ENCODE assay signal across 1 cellular context in genomic region chr2:42810971-42811865, GRCh38.
A peak's percentile ranks its signal among the peaks of the same experiment; 100 is the strongest.
TF ChIP-seq lines count a peak whose summit lies in the region.

No MANE protein-coding gene starts in this region.

TF ChIP-seq in HepG2, 621 proteins besides CTCF, POLR2A, EP300 and RAD21 (continued from another document and continues in another):
- TF ChIP-seq CSRNP1 (CRISPR knock-in tag; IDR thresholded peaks at IDR 0.05) (no peak), HBP1 (CRISPR knock-in tag; IDR thresholded peaks at IDR 0.05; ENCODE audit: low read depth) (0 out of 2 replicates have a peak, but pooled peaks have one; percentile 3), ZSCAN12 (CRISPR knock-in tag; IDR thresholded peaks at IDR 0.05) (no peak), NFYB (CRISPR knock-in tag; IDR thresholded peaks at IDR 0.05) (no peak), ZSCAN25 (CRISPR knock-in tag; IDR thresholded peaks at IDR 0.05) (no peak), ZNF235 (CRISPR knock-in tag; IDR thresholded peaks at IDR 0.05; ENCODE audit: borderline replicate concordance) (0 out of 2 replicates have a peak, but pooled peaks have one; percentile 3), ZNF441 (CRISPR knock-in tag; IDR thresholded peaks at IDR 0.05; ENCODE audit: borderline replicate concordance) (peak; percentile 98), ZNF281 (CRISPR knock-in tag; IDR thresholded peaks at IDR 0.05; ENCODE audit: borderline replicate concordance) (no peak), ZNF614 (CRISPR knock-in tag; IDR thresholded peaks at IDR 0.05; ENCODE audit: borderline replicate concordance) (peak; percentile 68; the same call in 1 of the 2 replicates), ZNF564 (CRISPR knock-in tag; IDR thresholded peaks at IDR 0.05) (0 out of 2 replicates have a peak, but pooled peaks have one; percentile 79), RFX3 (CRISPR knock-in tag; IDR thresholded peaks at IDR 0.05) (no peak), ZNF468 (CRISPR knock-in tag; IDR thresholded peaks at IDR 0.05) (no peak), RAD51 (IDR thresholded peaks at IDR 0.05; ENCODE audit: borderline replicate concordance) (no peak), ZNF180 (CRISPR knock-in tag; IDR thresholded peaks at IDR 0.05; ENCODE audit: borderline replicate concordance, low read depth) (no peak), JDP2 (CRISPR knock-in tag; IDR thresholded peaks at IDR 0.05; ENCODE audit: borderline replicate concordance) (no peak), ZBTB7B (CRISPR knock-in tag; IDR thresholded peaks at IDR 0.05) (no peak; the same call in 1 of the 2 replicates), MIXL1 (CRISPR knock-in tag; IDR thresholded peaks at IDR 0.05) (no peak), ZNF660 (CRISPR knock-in tag; IDR thresholded peaks at IDR 0.05; ENCODE audit: borderline replicate concordance, low read depth) (no peak), MYC (CRISPR knock-in tag; IDR thresholded peaks at IDR 0.05; ENCODE audit: borderline replicate concordance) (0 out of 2 replicates have a peak, but pooled peaks have one; percentile 34), GFI1 (CRISPR knock-in tag; IDR thresholded peaks at IDR 0.05; ENCODE audit: borderline replicate concordance) (0 out of 2 replicates have a peak, but pooled peaks have one; percentile 47), ARHGAP35 (CRISPR knock-in tag; IDR thresholded peaks at IDR 0.05; ENCODE audit: borderline replicate concordance) (no peak; the same call in 1 of the 2 replicates), ZGPAT (CRISPR knock-in tag; IDR thresholded peaks at IDR 0.05) (no peak), ZNF260 (CRISPR knock-in tag; IDR thresholded peaks at IDR 0.05; ENCODE audit: borderline replicate concordance, low read depth) (0 out of 2 replicates have a peak, but pooled peaks have one; percentile 24), KLF9 (CRISPR knock-in tag; IDR thresholded peaks at IDR 0.05; ENCODE audit: low read depth) (0 out of 2 replicates have a peak, but pooled peaks have one; percentile 34), MEF2D (CRISPR knock-in tag; IDR thresholded peaks at IDR 0.05) (no peak), KDM3A (CRISPR knock-in tag; IDR thresholded peaks at IDR 0.05; ENCODE audit: low read depth) (no peak), JUN (CRISPR knock-in tag; IDR thresholded peaks at IDR 0.05) (peak; percentile 56; the same call in 1 of the 2 replicates), RNF2 (conservative IDR thresholded peaks at IDR 0.05; ENCODE audit: low read depth) (no peak), THAP11 (CRISPR knock-in tag; IDR thresholded peaks at IDR 0.05) (no peak; the same call in 1 of the 2 replicates), GATAD2A (CRISPR knock-in tag; IDR thresholded peaks at IDR 0.05) (peak; percentile 56), KDM4B (CRISPR knock-in tag; IDR thresholded peaks at IDR 0.05) (no peak)
- TF ChIP-seq, protein P1, sequence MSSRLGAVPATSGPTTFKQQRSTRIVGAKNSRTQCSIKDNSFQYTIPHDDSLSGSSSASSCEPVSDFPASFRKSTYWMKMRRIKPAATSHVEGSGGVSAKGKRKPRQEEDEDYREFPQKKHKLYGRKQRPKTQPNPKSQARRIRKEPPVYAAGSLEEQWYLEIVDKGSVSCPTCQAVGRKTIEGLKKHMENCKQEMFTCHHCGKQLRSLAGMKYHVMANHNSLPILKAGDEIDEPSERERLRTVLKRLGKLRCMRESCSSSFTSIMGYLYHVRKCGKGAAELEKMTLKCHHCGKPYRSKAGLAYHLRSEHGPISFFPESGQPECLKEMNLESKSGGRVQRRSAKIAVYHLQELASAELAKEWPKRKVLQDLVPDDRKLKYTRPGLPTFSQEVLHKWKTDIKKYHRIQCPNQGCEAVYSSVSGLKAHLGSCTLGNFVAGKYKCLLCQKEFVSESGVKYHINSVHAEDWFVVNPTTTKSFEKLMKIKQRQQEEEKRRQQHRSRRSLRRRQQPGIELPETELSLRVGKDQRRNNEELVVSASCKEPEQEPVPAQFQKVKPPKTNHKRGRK (CRISPR knock-in tag; IDR thresholded peaks at IDR 0.05), result no peak
- TF ChIP-seq, protein P2, sequence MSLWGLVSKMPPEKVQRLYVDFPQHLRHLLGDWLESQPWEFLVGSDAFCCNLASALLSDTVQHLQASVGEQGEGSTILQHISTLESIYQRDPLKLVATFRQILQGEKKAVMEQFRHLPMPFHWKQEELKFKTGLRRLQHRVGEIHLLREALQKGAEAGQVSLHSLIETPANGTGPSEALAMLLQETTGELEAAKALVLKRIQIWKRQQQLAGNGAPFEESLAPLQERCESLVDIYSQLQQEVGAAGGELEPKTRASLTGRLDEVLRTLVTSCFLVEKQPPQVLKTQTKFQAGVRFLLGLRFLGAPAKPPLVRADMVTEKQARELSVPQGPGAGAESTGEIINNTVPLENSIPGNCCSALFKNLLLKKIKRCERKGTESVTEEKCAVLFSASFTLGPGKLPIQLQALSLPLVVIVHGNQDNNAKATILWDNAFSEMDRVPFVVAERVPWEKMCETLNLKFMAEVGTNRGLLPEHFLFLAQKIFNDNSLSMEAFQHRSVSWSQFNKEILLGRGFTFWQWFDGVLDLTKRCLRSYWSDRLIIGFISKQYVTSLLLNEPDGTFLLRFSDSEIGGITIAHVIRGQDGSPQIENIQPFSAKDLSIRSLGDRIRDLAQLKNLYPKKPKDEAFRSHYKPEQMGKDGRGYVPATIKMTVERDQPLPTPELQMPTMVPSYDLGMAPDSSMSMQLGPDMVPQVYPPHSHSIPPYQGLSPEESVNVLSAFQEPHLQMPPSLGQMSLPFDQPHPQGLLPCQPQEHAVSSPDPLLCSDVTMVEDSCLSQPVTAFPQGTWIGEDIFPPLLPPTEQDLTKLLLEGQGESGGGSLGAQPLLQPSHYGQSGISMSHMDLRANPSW (CRISPR knock-in tag; IDR thresholded peaks at IDR 0.05; ENCODE audit: borderline replicate concordance), result no peak
- TF ChIP-seq, protein P3, sequence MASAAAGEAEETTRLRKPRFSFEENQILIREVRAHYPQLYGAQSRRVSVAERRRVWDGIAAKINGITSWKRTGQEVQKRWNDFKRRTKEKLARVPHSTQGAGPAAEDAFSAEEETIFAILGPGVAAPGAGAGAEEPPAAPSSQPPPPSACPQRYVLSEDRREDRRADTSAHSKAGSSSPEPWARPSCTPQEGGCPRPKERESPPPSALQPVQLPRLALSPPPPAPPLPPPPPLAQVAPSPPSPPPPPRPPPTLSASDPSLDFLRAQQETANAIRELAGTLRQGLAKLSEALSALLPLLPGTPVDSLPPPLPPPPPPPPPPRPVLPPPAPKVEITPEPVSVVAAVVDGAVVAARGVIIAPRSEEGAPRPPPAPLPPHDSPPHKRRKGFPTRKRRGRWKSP (CRISPR knock-in tag; IDR thresholded peaks at IDR 0.05), result peak; percentile 6; the same call in 1 of the 2 replicates
- TF ChIP-seq, protein P4, sequence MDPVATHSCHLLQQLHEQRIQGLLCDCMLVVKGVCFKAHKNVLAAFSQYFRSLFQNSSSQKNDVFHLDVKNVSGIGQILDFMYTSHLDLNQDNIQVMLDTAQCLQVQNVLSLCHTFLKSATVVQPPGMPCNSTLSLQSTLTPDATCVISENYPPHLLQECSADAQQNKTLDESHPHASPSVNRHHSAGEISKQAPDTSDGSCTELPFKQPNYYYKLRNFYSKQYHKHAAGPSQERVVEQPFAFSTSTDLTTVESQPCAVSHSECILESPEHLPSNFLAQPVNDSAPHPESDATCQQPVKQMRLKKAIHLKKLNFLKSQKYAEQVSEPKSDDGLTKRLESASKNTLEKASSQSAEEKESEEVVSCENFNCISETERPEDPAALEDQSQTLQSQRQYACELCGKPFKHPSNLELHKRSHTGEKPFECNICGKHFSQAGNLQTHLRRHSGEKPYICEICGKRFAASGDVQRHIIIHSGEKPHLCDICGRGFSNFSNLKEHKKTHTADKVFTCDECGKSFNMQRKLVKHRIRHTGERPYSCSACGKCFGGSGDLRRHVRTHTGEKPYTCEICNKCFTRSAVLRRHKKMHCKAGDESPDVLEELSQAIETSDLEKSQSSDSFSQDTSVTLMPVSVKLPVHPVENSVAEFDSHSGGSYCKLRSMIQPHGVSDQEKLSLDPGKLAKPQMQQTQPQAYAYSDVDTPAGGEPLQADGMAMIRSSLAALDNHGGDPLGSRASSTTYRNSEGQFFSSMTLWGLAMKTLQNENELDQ (CRISPR knock-in tag; IDR thresholded peaks at IDR 0.05; ENCODE audit: borderline replicate concordance), result no peak
- TF ChIP-seq, protein P5, sequence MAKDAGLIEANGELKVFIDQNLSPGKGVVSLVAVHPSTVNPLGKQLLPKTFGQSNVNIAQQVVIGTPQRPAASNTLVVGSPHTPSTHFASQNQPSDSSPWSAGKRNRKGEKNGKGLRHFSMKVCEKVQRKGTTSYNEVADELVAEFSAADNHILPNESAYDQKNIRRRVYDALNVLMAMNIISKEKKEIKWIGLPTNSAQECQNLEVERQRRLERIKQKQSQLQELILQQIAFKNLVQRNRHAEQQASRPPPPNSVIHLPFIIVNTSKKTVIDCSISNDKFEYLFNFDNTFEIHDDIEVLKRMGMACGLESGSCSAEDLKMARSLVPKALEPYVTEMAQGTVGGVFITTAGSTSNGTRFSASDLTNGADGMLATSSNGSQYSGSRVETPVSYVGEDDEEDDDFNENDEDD (CRISPR knock-in tag; IDR thresholded peaks at IDR 0.05; ENCODE audit: borderline replicate concordance), result no peak
- TF ChIP-seq, protein P6, sequence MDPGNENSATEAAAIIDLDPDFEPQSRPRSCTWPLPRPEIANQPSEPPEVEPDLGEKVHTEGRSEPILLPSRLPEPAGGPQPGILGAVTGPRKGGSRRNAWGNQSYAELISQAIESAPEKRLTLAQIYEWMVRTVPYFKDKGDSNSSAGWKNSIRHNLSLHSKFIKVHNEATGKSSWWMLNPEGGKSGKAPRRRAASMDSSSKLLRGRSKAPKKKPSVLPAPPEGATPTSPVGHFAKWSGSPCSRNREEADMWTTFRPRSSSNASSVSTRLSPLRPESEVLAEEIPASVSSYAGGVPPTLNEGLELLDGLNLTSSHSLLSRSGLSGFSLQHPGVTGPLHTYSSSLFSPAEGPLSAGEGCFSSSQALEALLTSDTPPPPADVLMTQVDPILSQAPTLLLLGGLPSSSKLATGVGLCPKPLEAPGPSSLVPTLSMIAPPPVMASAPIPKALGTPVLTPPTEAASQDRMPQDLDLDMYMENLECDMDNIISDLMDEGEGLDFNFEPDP (CRISPR knock-in tag; conservative IDR thresholded peaks at IDR 0.05), result no peak
